33 cellular contexts compared by ENCODE assay signal in genomic region chr21:35909456-35910178, GRCh38.
A peak's percentile ranks its signal among the peaks of the same experiment; 100 is the strongest.
DNase-seq lines count a peak whose midpoint lies in the region; ATAC-seq, FAIRE-seq and TF ChIP-seq lines count a peak whose summit lies in the region.
"Had no signal": no experiment of that assay in that cellular context is flagged by ENCODE, and none has a peak within 500 bp of the region (broad histone marks: within the 10 kb centered on the region; RNA-seq: fewer than 3 reads in every experiment).

No MANE protein-coding gene starts in this region.

- no peaks in the 10 kb centered on the region for H3K36me3 ChIP-seq in ACC112 (ENCODE audit: insufficient read depth, low read length)
- no peaks in the 10 kb centered on the region for H3K36me3 ChIP-seq in HCT116 (ENCODE audit: control insufficient read depth in 1 of 2, insufficient read depth in 2 of 2, low read length in 2 of 2)
- no peaks in the 10 kb centered on the region for H3K36me3 ChIP-seq in K562 (ENCODE audit: control insufficient read depth, insufficient read depth, low read length)
- H3K36me3 ChIP-seq: ascending aorta, pancreas, Peyer's patch, spleen, thyroid gland, uterus had no signal

- FAIRE-seq in K562 (lab: Jason Lieb, UNC): no peak
- FAIRE-seq: D721Med, GM18507, pancreas had no signal

- H3K4me3 Mint-ChIP-seq in activated T-helper 2 cell treated with anti-CD3 and anti-CD28 coated beads, Interferon-gamma antibody, Interleukin-2, Interleukin-4, amounts not matched to agents 10 μg/mL and 5 μg/mL and 100 μg/mL, durations not matched to agents 14 hours and 24 hours and 36 hours (ENCODE audit: low read depth): no peak overlapping the region
- H3K4me3 Mint-ChIP-seq: activated naive CD8-positive, alpha-beta T cell; CD4-positive, alpha-beta T cell; effector memory CD8-positive, alpha-beta T cell; immature natural killer cell; nephron; stimulated activated naive CD8-positive, alpha-beta T cell treated with anti-CD3 and anti-CD28 coated beads, Interleukin-15, amount 100 ng/mL, for 72 hours had no signal

- no peak overlapping the region for H3K27ac Mint-ChIP-seq in activated T-helper 2 cell treated with anti-CD3 and anti-CD28 coated beads, Interferon-gamma antibody, Interleukin-2, Interleukin-4, amounts not matched to agents 10 μg/mL and 5 μg/mL and 100 μg/mL, durations not matched to agents 14 hours and 24 hours and 36 hours
- H3K27ac Mint-ChIP-seq: activated naive CD8-positive, alpha-beta T cell; CD4-positive, alpha-beta T cell; effector memory CD8-positive, alpha-beta T cell; immature natural killer cell; nephron; stimulated activated naive CD8-positive, alpha-beta T cell treated with anti-CD3 and anti-CD28 coated beads, Interleukin-15, amount 100 ng/mL, for 72 hours had no signal

- H3K9me2 ChIP-seq in HCT116 (ENCODE audit: insufficient read depth): no peaks in the 10 kb centered on the region

- TF ChIP-seq RAD21 in HCT116 (IDR thresholded peaks at IDR 0.05; ENCODE audit: low read depth) (no peak), K562 (CRISPR knock-in tag; conservative IDR thresholded peaks at IDR 0.05 in 1 of 2, IDR thresholded peaks at IDR 0.05 in 1 of 2) (no peak)

- no peak for DNase-seq in HCT116 (ENCODE audit: low read depth, low spot score)
- DNase-seq in K562 (ENCODE audit: extremely low read depth in 1 of 4, low spot score in 3 of 4): peak in 2 of 4 experiments; percentile 43 to 46
- DNase-seq in hepatic stellate cell (ENCODE audit: low spot score): peak; percentile 49
- DNase-seq in HT-29 (ENCODE audit: low spot score): no peak
- no peak for DNase-seq in activated T-helper 2 cell treated with anti-CD3 and anti-CD28 coated beads, Interferon-gamma antibody, Interleukin-2, Interleukin-4, amounts not matched to agents 10 μg/mL and 5 μg/mL and 100 μg/mL, durations not matched to agents 14 hours and 24 hours and 36 hours (ENCODE audit: low spot score)
- no peak for DNase-seq in HPDE6-E6E7 (ENCODE audit: extremely low spot score)
- DNase-seq in erythroblast (lab: John Stamatoyannopoulos, UW): no peak
- DNase-seq: 8988T; activated CD4-positive, alpha-beta T cell treated with anti-CD3 and anti-CD28 coated beads for 4 hours; activated T-cell treated with anti-CD3 and anti-CD28 coated beads for 4 hours; caudate nucleus; CD4-positive, alpha-beta T cell; cortex of kidney; effector memory CD8-positive, alpha-beta T cell; immature natural killer cell; pancreas; Peyer's patch; SIG-M5; spleen; stimulated activated CD4-positive, alpha-beta T cell treated with anti-CD3 and anti-CD28 coated beads, Interleukin-2, amount 100 ng/mL, for 24 hours; stimulated activated naive CD8-positive, alpha-beta T cell treated with anti-CD3 and anti-CD28 coated beads, Interleukin-15, amount 100 ng/mL, for 72 hours; SW 1271; T-helper 9 cell; thyroid gland; uterus had no signal

- RAD21 ChIA-PET in HCT116 (lab: Charles Lee; ENCODE audit: low non-redundant PET in 1 of 2, low total read pairs in 2 of 2, uncharacterized antibody in 2 of 2, unreplicated experiment in 2 of 2): no interaction called here

- H3K9me3 ChIP-seq in HCT116 (ENCODE audit: control insufficient read depth in 1 of 2, insufficient read depth in 1 of 2, low read depth in 1 of 2, low read length in 2 of 2): no peaks in the 10 kb centered on the region
- H3K9me3 ChIP-seq in K562 (replicated peaks; ENCODE audit: control insufficient read depth, insufficient read depth, low read depth, low read length): no peaks in the 10 kb centered on the region
- H3K9me3 ChIP-seq: ascending aorta, pancreas, Peyer's patch, spleen, thyroid gland, uterus had no signal

- CTCF ChIA-PET in HCT116 (lab: Charles Lee) (no interaction called here), K562 (lab: Yijun Ruan, JAX; ENCODE audit: low intra/inter-chr PET ratio) (no interaction called here)

- no peaks in the 10 kb centered on the region for H3K36me3 Mint-ChIP-seq in activated T-helper 2 cell treated with anti-CD3 and anti-CD28 coated beads, Interferon-gamma antibody, Interleukin-2, Interleukin-4, amounts not matched to agents 10 μg/mL and 5 μg/mL and 100 μg/mL, durations not matched to agents 14 hours and 24 hours and 36 hours (ENCODE audit: low read depth)
- H3K36me3 Mint-ChIP-seq: activated naive CD8-positive, alpha-beta T cell; immature natural killer cell had no signal

- 6% methylated on average over 1 of the region's 1 CpG for WGBS in K562 (ENCODE audit: insufficient coverage, low coverage, missing lambda C conversion rate)

- no peaks in the 10 kb centered on the region for H3K4me1 Mint-ChIP-seq in activated T-helper 2 cell treated with anti-CD3 and anti-CD28 coated beads, Interferon-gamma antibody, Interleukin-2, Interleukin-4, amounts not matched to agents 10 μg/mL and 5 μg/mL and 100 μg/mL, durations not matched to agents 14 hours and 24 hours and 36 hours (ENCODE audit: low read depth)
- H3K4me1 Mint-ChIP-seq: immature natural killer cell; nephron; stimulated activated naive CD8-positive, alpha-beta T cell treated with anti-CD3 and anti-CD28 coated beads, Interleukin-15, amount 100 ng/mL, for 72 hours had no signal

- intact Hi-C loops in HCT116 (cut with micrococcal nuclease) (no loop called here), K562 (cut with micrococcal nuclease) (no loop called here)
- intact Hi-C loops in activated T-helper 2 cell treated with anti-CD3 and anti-CD28 coated beads, Interferon-gamma antibody, Interleukin-2, Interleukin-4, amounts not matched to agents 10 μg/mL and 5 μg/mL and 100 μg/mL, durations not matched to agents 14 hours and 24 hours and 36 hours (cut with micrococcal nuclease): no loop called here

- H3K4me1 ChIP-seq in ACC112 (ENCODE audit: control insufficient read depth, insufficient read depth, low read length, unreplicated experiment): peaks cover 25% of the 10 kb centered on the region
- no peaks in the 10 kb centered on the region for H3K4me1 ChIP-seq in HCT116 (ENCODE audit: control insufficient read depth in 1 of 2, insufficient read depth in 2 of 2, low read length in 2 of 2)
- no peaks in the 10 kb centered on the region; a peak in 1 of 5 replicates for H3K4me1 ChIP-seq in K562 (replicated peaks in 1 of 2; ENCODE audit: control insufficient read depth in 2 of 2, insufficient read depth in 2 of 2, low read length in 2 of 2)
- H3K4me1 ChIP-seq: foreskin keratinocyte, pancreas, Peyer's patch, spleen, uterus had no signal

- H3K27me3 ChIP-seq in ACC112 (ENCODE audit: insufficient read depth, low read length) (no peaks in the 10 kb centered on the region), HCT116 (ENCODE audit: insufficient read depth, low read length) (no peaks in the 10 kb centered on the region), K562 (ENCODE audit: control insufficient read depth in 2 of 2, insufficient read depth in 2 of 2, low read length in 2 of 2) (peaks cover 3 to 13% of the 10 kb centered on the region in 2 experiments; a peak in 3 of 5 replicates)
- H3K27me3 ChIP-seq: ascending aorta, pancreas, Peyer's patch, spleen, thyroid gland, uterus had no signal

- H3K9me1 ChIP-seq in K562 (ENCODE audit: control insufficient read depth, insufficient read depth, low read length): no peaks in the 10 kb centered on the region

- peaks cover 18% of the 10 kb centered on the region for H3K27me3 Mint-ChIP-seq in activated T-helper 2 cell treated with anti-CD3 and anti-CD28 coated beads, Interferon-gamma antibody, Interleukin-2, Interleukin-4, amounts not matched to agents 10 μg/mL and 5 μg/mL and 100 μg/mL, durations not matched to agents 14 hours and 24 hours and 36 hours (ENCODE audit: low read depth)

- peak overlapping the region; percentile 31 for H2AFZ ChIP-seq in ACC112 (ENCODE audit: low read length, unreplicated experiment)
- peak overlapping the region; percentile 31 for H2AFZ ChIP-seq in HCT116 (ENCODE audit: low read depth, low read length, poor library complexity, severe bottlenecking)
- no peak overlapping the region for H2AFZ ChIP-seq in K562 (ENCODE audit: low read depth, low read length)

- H3K9ac ChIP-seq in HCT116 (ENCODE audit: low read length) (no peak overlapping the region), K562 (ENCODE audit: insufficient read depth in 1 of 2, low read depth in 2 of 2, low read length in 2 of 2) (no peak overlapping the region)

- no peak overlapping the region for H3K4me3 ChIP-seq in ACC112 (ENCODE audit: low read depth, low read length)
- no peak overlapping the region for H3K4me3 ChIP-seq in HCT116 (replicated peaks in 1 of 2; ENCODE audit: low read depth in 1 of 2, low read length in 2 of 2)
- H3K4me3 ChIP-seq in K562: no peak overlapping the region
- H3K4me3 ChIP-seq: ascending aorta, pancreas, Peyer's patch, spleen, thyroid gland, uterus had no signal

- TF ChIP-seq CTCF in HCT116 (IDR thresholded peaks at IDR 0.05 in 2 of 3, conservative IDR thresholded peaks at IDR 0.05 in 1 of 3; ENCODE audit: borderline replicate concordance in 1 of 3, insufficient read depth in 1 of 3, low read depth in 2 of 3, low read length in 2 of 3) (no peak), K562 (IDR thresholded peaks at IDR 0.05 in 2 of 3, conservative IDR thresholded peaks at IDR 0.05 in 1 of 3; ENCODE audit: insufficient read depth in 2 of 3, low read depth in 1 of 3, low read length in 3 of 3) (no peak)

- no peak overlapping the region for H3K4me2 ChIP-seq in HCT116 (ENCODE audit: low read length)
- no peak overlapping the region for H3K4me2 ChIP-seq in K562 (ENCODE audit: insufficient read depth, low read length)

- no peak for ATAC-seq in HCT116
- no peak for ATAC-seq in K562
- ATAC-seq: effector memory CD8-positive, alpha-beta T cell; foreskin keratinocyte; pancreas; stimulated activated naive CD8-positive, alpha-beta T cell treated with anti-CD3 and anti-CD28 coated beads, Interleukin-15, amount 100 ng/mL, for 72 hours had no signal

- no peaks in the 10 kb centered on the region for H3K9me3 Mint-ChIP-seq in activated T-helper 2 cell treated with anti-CD3 and anti-CD28 coated beads, Interferon-gamma antibody, Interleukin-2, Interleukin-4, amounts not matched to agents 10 μg/mL and 5 μg/mL and 100 μg/mL, durations not matched to agents 14 hours and 24 hours and 36 hours
- H3K9me3 Mint-ChIP-seq: CD4-positive, alpha-beta T cell; effector memory CD8-positive, alpha-beta T cell; nephron had no signal

- no peaks in the 10 kb centered on the region for H3K79me2 ChIP-seq in ACC112 (ENCODE audit: control insufficient read depth, insufficient read depth, low read length, unreplicated experiment)
- no peaks in the 10 kb centered on the region for H3K79me2 ChIP-seq in HCT116 (ENCODE audit: insufficient read depth, low read length)
- H3K79me2 ChIP-seq in K562 (ENCODE audit: control insufficient read depth, insufficient read depth, low read length): no peaks in the 10 kb centered on the region

- POLR2A ChIA-PET in HCT116 (lab: Charles Lee): no interaction called here
- POLR2A ChIA-PET in K562 (lab: Yijun Ruan, JAX): interaction anchor here (0.6 to 0.7 kb wide), 2 partner anchors 9 to 109 kb away, joined by 3 read pairs; no protein-coding TSS in a partner anchor

- H3K27ac ChIP-seq in ACC112 (ENCODE audit: low read depth, low read length) (peak overlapping the region; percentile 60), HCT116 (ENCODE audit: low read depth, low read length) (no peak overlapping the region), K562 (ENCODE audit: extremely low read depth, low read depth, low read length) (no peak overlapping the region)
- H3K27ac ChIP-seq: ascending aorta, foreskin keratinocyte, pancreas, Peyer's patch, spleen, thyroid gland, uterus, VCaP had no signal

- H4K20me1 ChIP-seq in HCT116 (ENCODE audit: insufficient read depth) (no peaks in the 10 kb centered on the region), K562 (replicated peaks; ENCODE audit: control insufficient read depth, insufficient read depth, low read length) (no peaks in the 10 kb centered on the region)

- in situ Hi-C loops in K562 (cut with MboI): no loop called here

- TF ChIP-seq EP300 in K562 (IDR thresholded peaks at IDR 0.05; ENCODE audit: low read length): no peak

- BruUV-seq in HCT116 (replicated peaks; lab: Mats Ljungman, UMichigan): no TSS peak
- BruUV-seq in K562 (replicated peaks; lab: Mats Ljungman, UMichigan): no TSS peak

- TF ChIP-seq POLR2A in HCT116 (IDR thresholded peaks at IDR 0.05; ENCODE audit: borderline replicate concordance, extremely low read depth, insufficient read depth, insufficient read length) (no peak), K562 (conservative IDR thresholded peaks at IDR 0.05) (no peak), erythroblast (IDR thresholded peaks at IDR 0.05; ENCODE audit: low read length) (no peak)
